ENCODE assay signal across 1 cellular context in genomic region chr3:63993653-63994079, GRCh38.
TF ChIP-seq lines count a peak whose summit lies in the region.

No MANE protein-coding gene starts in this region.

TF ChIP-seq in H1, 55 proteins besides CTCF, POLR2A, EP300 and RAD21:
- TF ChIP-seq ASH2L (IDR thresholded peaks at IDR 0.05; ENCODE audit: low read length): no peak
- TF ChIP-seq HDAC2 (IDR thresholded peaks at IDR 0.05; ENCODE audit: borderline replicate concordance in 1 of 2, low read depth in 2 of 2, low read length in 2 of 2): no peak
- no peak for TF ChIP-seq BACH1 (IDR thresholded peaks at IDR 0.05; ENCODE audit: low read length)
- TF ChIP-seq MAX (IDR thresholded peaks at IDR 0.05): 0 out of 2 replicates have a peak, but pooled peaks have one; percentile 23
- TF ChIP-seq CHD2 (IDR thresholded peaks at IDR 0.05; ENCODE audit: low read length): no peak
- TF ChIP-seq JUND (IDR thresholded peaks at IDR 0.05; ENCODE audit: low read length): 0 out of 2 replicates have a peak, but pooled peaks have one; percentile 34
- TF ChIP-seq TEAD4 (IDR thresholded peaks at IDR 0.05; ENCODE audit: low read depth, low read length): no peak
